27 cellular contexts compared by ENCODE assay signal in genomic region chr1:91346824-91347223, GRCh38.
"Had no signal": no experiment of that assay in that cellular context is flagged by ENCODE, and none has a peak within 500 bp of the region (broad histone marks: within the 10 kb centered on the region; RNA-seq: fewer than 3 reads in every experiment).

No MANE protein-coding gene starts in this region.

- H3K27ac ChIP-seq: stomach, suprapubic skin, thoracic aorta, thyroid gland, tibial artery, tibial nerve, transverse colon, upper lobe of left lung, upper lobe of right lung, uterus, vagina had no signal

- H3K36me3 ChIP-seq: stomach, suprapubic skin, thoracic aorta, thyroid gland, tibial artery, tibial nerve, transverse colon, upper lobe of left lung, upper lobe of right lung, uterus, vagina had no signal

- H3K4me3 ChIP-seq: stomach, suprapubic skin, testis, thoracic aorta, thyroid gland, tibial artery, tibial nerve, transverse colon, upper lobe of left lung, upper lobe of right lung, uterus, vagina had no signal

- H3K4me1 ChIP-seq: stomach, suprapubic skin, thyroid gland, tibial artery, tibial nerve, transverse colon, upper lobe of left lung, upper lobe of right lung, uterus, vagina had no signal

- H3K9me3 ChIP-seq: stomach, suprapubic skin, testis, thoracic aorta, thyroid gland, tibial artery, tibial nerve, transverse colon, upper lobe of left lung, upper lobe of right lung, uterus, vagina had no signal

- H3K27me3 ChIP-seq: stomach, suprapubic skin, testis, thyroid gland, tibial artery, tibial nerve, transverse colon, upper lobe of left lung, upper lobe of right lung, uterus, vagina had no signal

- DNase-seq: stimulated activated CD4-positive, alpha-beta T cell treated with anti-CD3 and anti-CD28 coated beads, Interleukin-2, amount 100 ng/mL, for 48 hours; stimulated activated CD4-positive, alpha-beta T cell treated with anti-CD3 and anti-CD28 coated beads, Interleukin-4, amount 100 ng/mL, for 1 hour; stimulated activated CD4-positive, alpha-beta T cell treated with anti-CD3 and anti-CD28 coated beads, Interleukin-4, amount 100 ng/mL, for 24 hours; stimulated activated CD4-positive, alpha-beta T cell treated with anti-CD3 and anti-CD28 coated beads, Interleukin-4, amount 100 ng/mL, for 4 hours; stimulated activated CD8-positive, alpha-beta memory T cell treated with anti-CD3 and anti-CD28 coated beads, Interleukin-4, amount 100 ng/mL, for 48 hours; stimulated activated naive B cell treated with anti-CD40 and anti-IgM and Interleukin-4, amounts not matched to agents 10 μg/mL and 1 μg/mL and 100 μg/mL, for 72 hours; stimulated activated naive CD4-positive, alpha-beta T cell; stimulated activated naive CD4-positive, alpha-beta T cell treated with Interleukin-2 at 50 U/mL for 16 hours; stimulated activated naive CD8-positive, alpha-beta T cell treated with anti-CD3 and anti-CD28 coated beads, Interleukin-15, amount 100 ng/mL, for 72 hours; stimulated activated naive CD8-positive, alpha-beta T cell treated with anti-CD3 and anti-CD28 coated beads, Interleukin-15, Interleukin-2, amounts not matched to agents 100 U/mL and 50 U/mL, for 24 hours; stomach; substantia nigra; testis; thyroid gland; tibial artery; transverse colon; trophoblast cell; upper lobe of left lung; upper lobe of right lung; uterus had no signal

- ATAC-seq: stimulated activated effector memory CD8-positive, alpha-beta T cell treated with anti-CD3 and anti-CD28 coated beads, Interleukin-12 subunit alpha, Interleukin-12 subunit beta, amount 100 ng/mL, for 72 hours; stimulated activated memory B cell treated with anti-CD40 and anti-IgM and Interleukin-4, amounts not matched to agents 10 μg/mL and 1 μg/mL and 100 μg/mL, for 72 hours; stimulated activated naive B cell treated with anti-CD40 and anti-IgM and Interleukin-4, amounts not matched to agents 10 μg/mL and 1 μg/mL and 100 μg/mL, for 72 hours; stimulated activated naive CD8-positive, alpha-beta T cell treated with anti-CD3 and anti-CD28 coated beads, Interleukin-15, amount 100 ng/mL, for 72 hours; stimulated activated naive CD8-positive, alpha-beta T cell treated with anti-CD3 and anti-CD28 coated beads, Interleukin-15, Interleukin-2, amounts not matched to agents 100 U/mL and 50 U/mL, for 24 hours; upper lobe of right lung had no signal

- FAIRE-seq: urothelium cell line had no signal
